In genomic region chr7:22668971-22669401, GRCh38 we compare ENCODE assay signal across 31 cellular contexts. TPM values are rescaled to one million over a fixed set of nuclear protein-coding genes. Genes with fewer than 3 reads are reported as not detected.
A peak's percentile ranks its signal among the peaks of the same experiment; 100 is the strongest.
DNase-seq lines count a peak whose midpoint lies in the region; ATAC-seq, FAIRE-seq and TF ChIP-seq lines count a peak whose summit lies in the region.
"Had no signal": no experiment of that assay in that cellular context is flagged by ENCODE, and none has a peak within 500 bp of the region (broad histone marks: within the 10 kb centered on the region; RNA-seq: fewer than 3 reads in every experiment).

No MANE protein-coding gene starts in this region.

- peaks cover 3 to 20% of the 10 kb centered on the region in 2 donors for H3K27me3 Mint-ChIP-seq in CD8-positive, alpha-beta memory T cell
- H3K27me3 Mint-ChIP-seq in astrocyte (ENCODE audit: low read depth, unreplicated experiment): no peaks in the 10 kb centered on the region
- H3K27me3 Mint-ChIP-seq: B cell had no signal

- CTCF ChIA-PET in CD8-positive, alpha-beta memory T cell (lab: Charles Lee): no interaction called here

- no peak for DNase-seq in CD8-positive, alpha-beta memory T cell
- DNase-seq in astrocyte (ENCODE audit: low read depth): no peak
- peak; percentile 45 for DNase-seq in kidney tubule cell (ENCODE audit: low spot score)
- DNase-seq in COLO829 (ENCODE audit: low spot score): no peak
- DNase-seq in MG63: no peak
- no peak for DNase-seq in WERI-Rb-1
- DNase-seq: activated CD4-positive, alpha-beta T cell treated with anti-CD3 and anti-CD28 coated beads for 36 hours; activated CD8-positive, alpha-beta T cell treated with anti-CD3 and anti-CD28 coated beads, Interleukin-2, amount 10 ng/mL, durations not matched to agents 7 days and 5 days; activated naive CD8-positive, alpha-beta T cell treated with anti-CD3 and anti-CD28 coated beads for 36 hours; activated T-cell treated with anti-CD3 and anti-CD28 coated beads for 4 hours; CD8-positive, alpha-beta T cell; DND-41; foreskin keratinocyte; KG1; midbrain; naive thymus-derived CD4-positive, alpha-beta T cell; NCI-H1417; NCI-H2081; NCI-H345; stomach; thyroid gland had no signal

- no peak overlapping the region for H2AFZ ChIP-seq in astrocyte (ENCODE audit: low read depth, low read length)

- no peak overlapping the region for H3K4me3 ChIP-seq in CD8-positive, alpha-beta memory T cell (ENCODE audit: low read length)
- H3K4me3 ChIP-seq in HUES48 (ENCODE audit: low read depth, low read length): no peak overlapping the region
- H3K4me3 ChIP-seq in astrocyte (ENCODE audit: insufficient read depth, low read depth, low read length): no peak overlapping the region
- H3K4me3 ChIP-seq in MG63: no peak overlapping the region
- no peak overlapping the region for H3K4me3 ChIP-seq in WERI-Rb-1 (ENCODE audit: low read depth, low read length)
- H3K4me3 ChIP-seq: ascending aorta, prostate gland, stomach, thyroid gland had no signal

- H3K36me3 ChIP-seq in CD8-positive, alpha-beta memory T cell (ENCODE audit: insufficient read depth, low read length): no peaks in the 10 kb centered on the region
- no peaks in the 10 kb centered on the region for H3K36me3 ChIP-seq in HUES48 (ENCODE audit: control insufficient read depth, insufficient read depth, low read length)
- no peaks in the 10 kb centered on the region for H3K36me3 ChIP-seq in astrocyte (ENCODE audit: insufficient read depth, low read length)
- no peaks in the 10 kb centered on the region for H3K36me3 ChIP-seq in MG63
- no peaks in the 10 kb centered on the region for H3K36me3 ChIP-seq in WERI-Rb-1
- H3K36me3 ChIP-seq: ascending aorta, prostate gland, stomach, thyroid gland had no signal

- no peak for ATAC-seq in GM21528 (IDR thresholded peaks at IDR 0.05; ENCODE audit: low FRiP score, unreplicated experiment)
- ATAC-seq: activated CD4-positive, alpha-beta T cell treated with anti-CD3 and anti-CD28 coated beads for 36 hours; activated CD8-positive, alpha-beta T cell treated with anti-CD3 and anti-CD28 coated beads, Interleukin-2, amount 10 ng/mL, durations not matched to agents 7 days and 5 days; CD8-positive, alpha-beta T cell; esophagus mucosa; foreskin keratinocyte; naive thymus-derived CD4-positive, alpha-beta T cell had no signal

- H3K79me2 ChIP-seq in astrocyte (ENCODE audit: insufficient read depth, low read length): no peaks in the 10 kb centered on the region

- H3K9me3 ChIP-seq in CD8-positive, alpha-beta memory T cell (ENCODE audit: low read length): no peaks in the 10 kb centered on the region
- H3K9me3 ChIP-seq in HUES48 (ENCODE audit: control insufficient read depth, insufficient read depth, low read length) (no peaks in the 10 kb centered on the region), astrocyte (ENCODE audit: insufficient read depth, low read depth, low read length) (no peaks in the 10 kb centered on the region), MG63 (peaks cover 3% of the 10 kb centered on the region; the same call in 1 of the 2 replicates), WERI-Rb-1 (ENCODE audit: severe bottlenecking) (no peaks in the 10 kb centered on the region)
- H3K9me3 ChIP-seq: ascending aorta, prostate gland, stomach, thyroid gland had no signal

- H3K4me1 Mint-ChIP-seq in CD8-positive, alpha-beta memory T cell: peaks cover 0 to 16% (median 7%) of the 10 kb centered on the region in 3 donors
- H3K4me1 Mint-ChIP-seq in astrocyte (ENCODE audit: low read depth, unreplicated experiment): peaks cover 25% of the 10 kb centered on the region

- H3K9ac ChIP-seq in HUES48 (ENCODE audit: low read depth, low read length) (peak overlapping the region; percentile 16; the same call in 1 of the 2 replicates), astrocyte (ENCODE audit: low read length) (no peak overlapping the region)

- H3K36me3 Mint-ChIP-seq in CD8-positive, alpha-beta memory T cell: peaks cover 0 to 3% (median 0%) of the 10 kb centered on the region in 3 donors
- H3K36me3 Mint-ChIP-seq in astrocyte (ENCODE audit: low read depth, unreplicated experiment): no peaks in the 10 kb centered on the region
- H3K36me3 Mint-ChIP-seq: CD8-positive, alpha-beta T cell had no signal

- no peak overlapping the region for H3K27ac Mint-ChIP-seq in CD8-positive, alpha-beta memory T cell
- no peak overlapping the region for H3K27ac Mint-ChIP-seq in astrocyte (ENCODE audit: unreplicated experiment)
- H3K27ac Mint-ChIP-seq: activated CD4-positive, alpha-beta T cell treated with anti-CD3 and anti-CD28 coated beads for 36 hours; activated CD8-positive, alpha-beta T cell treated with anti-CD3 and anti-CD28 coated beads, Interleukin-2, amount 10 ng/mL, durations not matched to agents 7 days and 5 days; activated naive CD8-positive, alpha-beta T cell treated with anti-CD3 and anti-CD28 coated beads for 36 hours; B cell; CD8-positive, alpha-beta T cell; naive thymus-derived CD4-positive, alpha-beta T cell had no signal

- H3K27me3 ChIP-seq in CD8-positive, alpha-beta memory T cell (ENCODE audit: insufficient read depth, low read length, poor library complexity, severe bottlenecking): no peaks in the 10 kb centered on the region
- H3K27me3 ChIP-seq in HUES48 (ENCODE audit: control insufficient read depth, insufficient read depth, low read length) (no peaks in the 10 kb centered on the region), astrocyte (ENCODE audit: insufficient read depth, low read length) (no peaks in the 10 kb centered on the region), MG63 (no peaks in the 10 kb centered on the region), WERI-Rb-1 (ENCODE audit: insufficient read depth, low read depth, severe bottlenecking) (no peaks in the 10 kb centered on the region)
- H3K27me3 ChIP-seq: ascending aorta, foreskin keratinocyte, stomach, thyroid gland had no signal

- no peak for FAIRE-seq in astrocyte (lab: Jason Lieb, UNC)
- FAIRE-seq: islet of Langerhans, TTC549 had no signal

- H3K9me3 Mint-ChIP-seq in CD8-positive, alpha-beta memory T cell: peaks cover 0 to 1% (median 0%) of the 10 kb centered on the region in 5 donors
- H3K9me3 Mint-ChIP-seq in astrocyte (ENCODE audit: unreplicated experiment): no peaks in the 10 kb centered on the region
- H3K9me3 Mint-ChIP-seq: CD8-positive, alpha-beta T cell had no signal

- POLR2A ChIA-PET in CD8-positive, alpha-beta memory T cell (lab: Charles Lee): no interaction called here

- peak overlapping the region; percentile 65 for H3K4me2 ChIP-seq in astrocyte (ENCODE audit: low read length)

- no peak for TF ChIP-seq CTCF in astrocyte (IDR thresholded peaks at IDR 0.05; ENCODE audit: insufficient read depth, low read depth, low read length)
- TF ChIP-seq CTCF in WERI-Rb-1 (IDR thresholded peaks at IDR 0.05; ENCODE audit: low read depth, low read length): no peak

- H3K4me3 Mint-ChIP-seq in CD8-positive, alpha-beta memory T cell: no peak overlapping the region
- no peak overlapping the region for H3K4me3 Mint-ChIP-seq in astrocyte (ENCODE audit: unreplicated experiment)
- H3K4me3 Mint-ChIP-seq: activated CD4-positive, alpha-beta T cell treated with anti-CD3 and anti-CD28 coated beads for 36 hours; activated CD8-positive, alpha-beta T cell treated with anti-CD3 and anti-CD28 coated beads, Interleukin-2, amount 10 ng/mL, durations not matched to agents 7 days and 5 days; activated naive CD8-positive, alpha-beta T cell treated with anti-CD3 and anti-CD28 coated beads for 36 hours; B cell; CD8-positive, alpha-beta T cell; naive thymus-derived CD4-positive, alpha-beta T cell had no signal

- H3K27ac ChIP-seq in CD8-positive, alpha-beta memory T cell (ENCODE audit: low read depth, low read length): peak overlapping the region; percentile 60
- H3K27ac ChIP-seq in HUES48 (ENCODE audit: low read depth, low read length): peak overlapping the region; percentile 92
- H3K27ac ChIP-seq in astrocyte (ENCODE audit: low read depth, low read length): peak overlapping the region; percentile 93
- H3K27ac ChIP-seq in WERI-Rb-1: no peak overlapping the region
- H3K27ac ChIP-seq: ascending aorta, prostate gland, stomach, thyroid gland had no signal

- H3K4me1 ChIP-seq in CD8-positive, alpha-beta memory T cell (ENCODE audit: insufficient read depth, low read length): peaks cover 26% of the 10 kb centered on the region
- H3K4me1 ChIP-seq in HUES48 (ENCODE audit: control insufficient read depth, insufficient read depth, low read length) (peaks cover 61% of the 10 kb centered on the region), astrocyte (ENCODE audit: insufficient read depth, low read length) (peaks cover 52% of the 10 kb centered on the region)
- H3K4me1 ChIP-seq: prostate gland had no signal

- no peaks in the 10 kb centered on the region for H4K20me1 ChIP-seq in astrocyte (ENCODE audit: insufficient read depth, low read length)

RNA-seq across cellular contexts. Expression of gene IL6, which starts 58.0 kb away (rescaled TPM):
- total RNA-seq in CD8-positive, alpha-beta memory T cell: 1 to 10 TPM in 1 of 2 experiments, under 1 TPM in 1; 0.72 to 1.7 TPM
- polyA plus RNA-seq in CD8-positive, alpha-beta memory T cell: not detected
- total RNA-seq in astrocyte: 2.5 and 2.7 TPM in 2 replicates
- total RNA-seq in MG63 (2014; rRNA removed; shearing (Covaris generic); ENCODE audit: low replicate concordance): 5.2 and 13.7 TPM in 2 replicates
- total RNA-seq: A673, esophagus mucosa, liver, prostate gland, stomach had no signal
